ENCODE assay signal across 9 cellular contexts in the genomic region with DNA sequence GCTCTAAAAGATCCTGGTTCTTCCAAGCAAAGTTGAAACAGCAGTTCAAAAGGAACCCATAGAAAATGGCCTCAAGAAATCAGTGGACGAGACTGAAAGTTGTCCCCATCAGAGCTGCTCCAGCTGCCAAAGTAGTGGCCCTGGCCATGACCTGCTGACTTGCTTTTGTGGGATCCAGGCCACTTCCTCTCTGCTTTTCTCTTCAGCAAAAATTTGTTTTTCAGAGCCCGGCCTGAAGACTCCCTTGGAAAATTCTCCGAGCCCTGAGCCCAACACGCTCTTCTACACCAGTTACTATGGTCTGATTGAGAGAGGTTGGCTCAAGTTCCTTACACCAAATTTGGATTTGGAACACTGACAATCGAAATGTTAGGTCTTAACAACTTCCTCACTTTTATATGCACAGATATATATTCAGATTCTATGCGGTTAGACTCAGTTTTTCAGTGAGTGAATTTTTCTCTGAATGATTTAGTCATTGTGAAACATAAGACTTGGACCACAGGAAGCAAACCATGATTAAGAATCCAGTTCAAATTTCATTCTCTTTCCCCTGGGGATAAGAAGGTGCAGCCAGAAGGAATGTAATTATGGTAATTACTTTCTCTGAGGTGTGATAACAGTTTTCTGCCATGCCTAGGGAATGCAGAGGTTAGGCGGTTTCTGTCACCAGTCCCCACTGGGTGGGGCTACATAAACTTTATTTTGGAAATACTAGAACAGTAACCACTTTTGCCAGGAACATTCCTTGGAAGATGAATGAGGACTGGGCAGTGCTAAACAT.
DNase-seq lines count a peak whose midpoint lies in the region; ATAC-seq and TF ChIP-seq lines count a peak whose summit lies in the region.
"Had no signal": no experiment of that assay in that cellular context is flagged by ENCODE, and none has a peak within 500 bp of the region (broad histone marks: within the 10 kb centered on the region; RNA-seq: fewer than 3 reads in every experiment).

No MANE protein-coding gene starts in this region.

- DNase-seq in breast epithelium (ENCODE audit: low spot score in 2 of 2) = peak in 1 of 2 donors; percentile 24
- DNase-seq in nephron progenitor cell = no peak
- no peak for DNase-seq in SK-N-DZ (ENCODE audit: low spot score)
- DNase-seq in SW480 (ENCODE audit: low spot score) = no peak
- DNase-seq in NCI-H2081 (lab: John Stamatoyannopoulos, UW) = no peak
- no peak for DNase-seq in midbrain (lab: John Stamatoyannopoulos, UW)

- H3K9me3 ChIP-seq in breast epithelium = no peaks in the 10 kb centered on the region

- intact Hi-C loops in breast epithelium (cut with DNase I; ENCODE audit: low total_unique reads) = no loop called here

- no peaks in the 10 kb centered on the region for H3K27me3 Mint-ChIP-seq in nephron progenitor cell (ENCODE audit: low read depth, poor library complexity)

- H3K36me3 Mint-ChIP-seq in nephron progenitor cell (ENCODE audit: low read depth) = no peaks in the 10 kb centered on the region

- H3K4me1 Mint-ChIP-seq in nephron progenitor cell = peaks cover 26% of the 10 kb centered on the region

- TF ChIP-seq POLR2A in breast epithelium (IDR thresholded peaks at IDR 0.05) = no peak

- H3K4me3 ChIP-seq in breast epithelium = peak overlapping the region in 1 of 3 donors; percentile 13

- peak overlapping the region; percentile 53 to 79 for H3K27ac ChIP-seq in breast epithelium
- H3K27ac ChIP-seq: KMS-11 had no signal

- H3K27me3 ChIP-seq in breast epithelium = no peaks in the 10 kb centered on the region

- no peaks in the 10 kb centered on the region for H3K36me3 ChIP-seq in breast epithelium

- TF ChIP-seq CTCF in breast epithelium (IDR thresholded peaks at IDR 0.05) = no peak
- no peak for TF ChIP-seq CTCF in nephron progenitor cell (IDR thresholded peaks at IDR 0.05)

- ATAC-seq in GM18511 (IDR thresholded peaks at IDR 0.05; ENCODE audit: unreplicated experiment) = peak; percentile 82
- peak; percentile 46 for ATAC-seq in HG03108 (IDR thresholded peaks at IDR 0.05; ENCODE audit: unreplicated experiment)

- H3K4me1 ChIP-seq in breast epithelium = peaks cover 0 to 7% of the 10 kb centered on the region in 2 donors

- H3K4me3 Mint-ChIP-seq in nephron progenitor cell = no peak overlapping the region

- H3K27ac Mint-ChIP-seq in nephron progenitor cell = peak overlapping the region; percentile 77

- H3K9me3 Mint-ChIP-seq in nephron progenitor cell = no peaks in the 10 kb centered on the region
